ENCODE assay signal across 2 cellular contexts in genomic region chr16:9232102-9232501, GRCh38.
TF ChIP-seq lines count a peak whose summit lies in the region.

No MANE protein-coding gene starts in this region.

TF ChIP-seq in GM23338, 12 proteins besides CTCF, POLR2A, EP300 and RAD21 (continued from another document):
- no peak for TF ChIP-seq ETS1 (IDR thresholded peaks at IDR 0.05)
- no peak for TF ChIP-seq CREB1 (CRISPR knock-in tag; IDR thresholded peaks at IDR 0.05; ENCODE audit: low read depth)
- no peak for TF ChIP-seq ZNF331 (CRISPR knock-in tag; IDR thresholded peaks at IDR 0.05; ENCODE audit: low read depth)
- no peak for TF ChIP-seq REST (IDR thresholded peaks at IDR 0.05; ENCODE audit: unreplicated experiment)
- no peak for TF ChIP-seq POLR2AphosphoS5 (IDR thresholded peaks at IDR 0.05; ENCODE audit: low read depth)
- TF ChIP-seq JUNB (IDR thresholded peaks at IDR 0.05; ENCODE audit: unreplicated experiment) = no peak
- no peak for TF ChIP-seq ZNF462 (CRISPR knock-in tag; IDR thresholded peaks at IDR 0.05)
- no peak for TF ChIP-seq EZH2 (IDR thresholded peaks at IDR 0.05; ENCODE audit: low read depth, unreplicated experiment)
- no peak for TF ChIP-seq EZH2phosphoT487 (IDR thresholded peaks at IDR 0.05; ENCODE audit: unreplicated experiment)
- TF ChIP-seq NANOG (IDR thresholded peaks at IDR 0.05; ENCODE audit: borderline replicate concordance) = no peak

TF ChIP-seq in K562, 482 proteins besides CTCF, POLR2A, EP300 and RAD21 (continued from another document):
- TF ChIP-seq ZNF655 (CRISPR knock-in tag; IDR thresholded peaks at IDR 0.05) (no peak), CEBPB (tag; IDR thresholded peaks at IDR 0.05) (no peak), SFPQ (IDR thresholded peaks at IDR 0.05; ENCODE audit: low read depth, low read length) (no peak), SMARCC2 (IDR thresholded peaks at IDR 0.05; ENCODE audit: low read depth) (no peak), HBP1 (CRISPR knock-in tag; IDR thresholded peaks at IDR 0.05) (no peak), ZNF165 (CRISPR knock-in tag; IDR thresholded peaks at IDR 0.05; ENCODE audit: borderline replicate concordance) (no peak)
